8 cellular contexts compared by ENCODE assay signal in genomic region chr5:172868924-172869565, GRCh38. TPM values are rescaled to one million over a fixed set of nuclear protein-coding genes. Genes with fewer than 3 reads are reported as not detected.
DNase-seq lines count a peak whose midpoint lies in the region; ATAC-seq, FAIRE-seq and TF ChIP-seq lines count a peak whose summit lies in the region.

No MANE protein-coding gene starts in this region.

- FAIRE-seq in pancreas (lab: Jason Lieb, UNC), result no peak

- H3K9me2 ChIP-seq in MM.1S (replicated peaks; ENCODE audit: insufficient read depth, low read length), result no peaks in the 10 kb centered on the region

- H3K4me2 ChIP-seq in MM.1S (ENCODE audit: low read depth, low read length), result no peak overlapping the region

- no peaks in the 10 kb centered on the region for H3F3A ChIP-seq in MM.1S (ENCODE audit: insufficient read depth, low read length)

- H3K36me3 ChIP-seq in SJSA1, result peaks cover 20% of the 10 kb centered on the region
- H3K36me3 ChIP-seq in pancreas, result no peaks in the 10 kb centered on the region
- H3K36me3 ChIP-seq in MM.1S (replicated peaks; ENCODE audit: insufficient read depth, low read length), result no peaks in the 10 kb centered on the region; the same call in 1 of the 2 replicates

- peaks cover 75% of the 10 kb centered on the region for H4K20me1 ChIP-seq in MM.1S (ENCODE audit: insufficient read depth, low read length)

- H3K4me3 ChIP-seq in SJSA1 (no peak overlapping the region), fibroblast of pulmonary artery (replicated peaks; ENCODE audit: low read depth, low read length) (no peak overlapping the region), pancreas (no peak overlapping the region), MM.1S (ENCODE audit: low read length) (no peak overlapping the region)

- intact Hi-C loops in pancreas (cut with DNase I), result no loop called here

- 55 to 68% methylated on average over 10 of the region's 10 CpGs for WGBS in pancreas, 2 donors

- peak overlapping the region; percentile 71 for H3K27ac ChIP-seq in SJSA1
- peak overlapping the region; percentile 46 to 79 (median 75) for H3K27ac ChIP-seq in pancreas
- no peak overlapping the region for H3K27ac ChIP-seq in MM.1S (ENCODE audit: low read length)

- peak; percentile 84 for DNase-seq in Ammon's horn (ENCODE audit: low spot score)
- DNase-seq in SJSA1 (ENCODE audit: low read depth in 1 of 2, low spot score in 2 of 2), result peak; percentile 89 to 94
- peak; percentile 94 for DNase-seq in fibroblast of pulmonary artery (ENCODE audit: low read depth)
- DNase-seq in pancreas, result peak in 4 of 6 donors; percentile 51 to 77 (median 70)
- DNase-seq in NCI-H1048 (lab: John Stamatoyannopoulos, UW), result no peak
- DNase-seq in MM.1S, result no peak
- no peak for DNase-seq in OCI-M2 (lab: John Stamatoyannopoulos, UW; ENCODE audit: unreplicated experiment)

- H3K27me3 ChIP-seq in SJSA1 (replicated peaks) (no peaks in the 10 kb centered on the region), pancreas (no peaks in the 10 kb centered on the region), MM.1S (replicated peaks; ENCODE audit: insufficient read depth, low read length) (no peaks in the 10 kb centered on the region)

- no peaks in the 10 kb centered on the region for H3K9me3 ChIP-seq in SJSA1 (replicated peaks)
- H3K9me3 ChIP-seq in pancreas, result no peaks in the 10 kb centered on the region
- H3K9me3 ChIP-seq in MM.1S (replicated peaks; ENCODE audit: insufficient read depth, low read length), result no peaks in the 10 kb centered on the region

- H3K9ac ChIP-seq in MM.1S (ENCODE audit: low read length), result no peak overlapping the region

- TF ChIP-seq CTCF in fibroblast of pulmonary artery (IDR thresholded peaks at IDR 0.05; ENCODE audit: low read length, missing control alignments) (peak; percentile 54), pancreas (IDR thresholded peaks at IDR 0.05) (no peak), MM.1S (IDR thresholded peaks at IDR 0.05; ENCODE audit: low read length) (no peak)

- H3K4me1 ChIP-seq in SJSA1 (replicated peaks) (peaks cover 70% of the 10 kb centered on the region), pancreas (peaks cover 21 to 31% (median 28%) of the 10 kb centered on the region in 3 donors), MM.1S (ENCODE audit: low read length) (no peaks in the 10 kb centered on the region)

- H3K79me2 ChIP-seq in MM.1S (ENCODE audit: low read length), result peaks cover 100% of the 10 kb centered on the region

- ATAC-seq in pancreas, result peak; percentile 76 to 84 (median 78)
- ATAC-seq in HG02870 (IDR thresholded peaks at IDR 0.05; ENCODE audit: unreplicated experiment), result no peak

- no peak overlapping the region for H2AFZ ChIP-seq in MM.1S (ENCODE audit: low read length)

RNA-seq across cellular contexts. Expression of gene ERGIC1, which starts 35.0 kb away (rescaled TPM):
- total RNA-seq in SJSA1 (2014; rRNA removed; shearing (Covaris generic)), result 115 and 202 TPM in 2 replicates
- total RNA-seq in pancreas, result 100 to 1,000 TPM in 1 of 6 donors, 10 to 100 TPM in 5; 58.3 to 101 (median 76.7) TPM
- 10 to 100 TPM; 54.8 to 60.3 TPM for polyA plus RNA-seq in pancreas

Comparison
In these comparisons a context has a peak if more than half of its experiments do, and no peak if none do; other contexts are left out.
1. DNase-seq: peak in Ammon's horn (single experiment), SJSA1 (2 of 2), fibroblast of pulmonary artery (single experiment) and pancreas (4 of 6); none in NCI-H1048 (single experiment), MM.1S (single experiment) and OCI-M2 (single experiment).